In the genomic region with DNA sequence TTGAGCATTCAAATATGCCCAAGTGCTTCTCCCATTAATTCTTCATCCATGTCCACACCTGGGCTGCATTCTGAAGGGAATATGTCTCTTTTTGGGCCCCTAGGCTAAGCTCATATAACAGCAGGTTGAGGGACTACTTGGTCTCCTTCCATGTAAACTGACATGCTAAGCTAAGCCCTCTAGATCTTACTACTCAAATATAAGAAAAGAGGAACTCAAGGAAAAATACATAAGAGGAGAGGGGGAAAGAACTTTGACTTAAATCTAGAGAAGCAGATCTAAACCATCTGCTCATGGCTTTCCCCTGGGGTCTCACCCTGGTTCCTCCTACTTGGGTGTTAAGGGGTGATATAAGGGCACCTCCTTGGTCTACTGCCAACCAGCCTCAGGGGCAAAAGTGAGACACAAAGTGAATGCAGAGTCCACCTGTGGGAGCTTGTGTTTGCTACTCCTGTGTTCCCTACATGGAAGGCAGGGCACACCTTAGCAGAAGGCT, we compare ENCODE assay signal across 27 cellular contexts. TPM values are rescaled to one million over a fixed set of nuclear protein-coding genes. Genes with fewer than 3 reads are reported as not detected.
DNase-seq lines count a peak whose midpoint lies in the region; ATAC-seq and TF ChIP-seq lines count a peak whose summit lies in the region.
"Had no signal": no experiment of that assay in that cellular context is flagged by ENCODE, and none has a peak within 500 bp of the region (broad histone marks: within the 10 kb centered on the region; RNA-seq: fewer than 3 reads in every experiment).

No MANE protein-coding gene starts in this region.

- H3K4me3 Mint-ChIP-seq in CD8-positive, alpha-beta T cell = no peak overlapping the region
- no peak overlapping the region for H3K4me3 Mint-ChIP-seq in T-helper 17 cell
- H3K4me3 Mint-ChIP-seq in naive thymus-derived CD8-positive, alpha-beta T cell = no peak overlapping the region
- H3K4me3 Mint-ChIP-seq in activated T-cell treated with anti-CD3 and anti-CD28 coated beads, Interleukin-2, amount 50 U/mL, for 24 hours = no peak overlapping the region
- H3K4me3 Mint-ChIP-seq: mesothelial cell of epicardium; nephron progenitor cell; stimulated activated naive CD8-positive, alpha-beta T cell treated with anti-CD3 and anti-CD28 coated beads, Interleukin-15, amount 100 ng/mL, for 72 hours; T-helper 2 cell treated with Interferon-gamma antibody and Interleukin-4, amounts not matched to agents 5 μg/mL and 100 μg/mL, for 36 hours had no signal

- in situ Hi-C loops in KBM-7 (cut with MboI; ENCODE audit: low pct_unique_long_range_greater_than_20kb, low sequenced_read_pairs) = no loop called here

- intact Hi-C loops in CD8-positive, alpha-beta T cell (cut with DNase I, micrococcal nuclease) = no loop called here

- no peak for TF ChIP-seq CTCF in CD8-positive, alpha-beta T cell (IDR thresholded peaks at IDR 0.05)
- no peak for TF ChIP-seq CTCF in GM20000 (IDR thresholded peaks at IDR 0.05; ENCODE audit: extremely low read depth, missing control alignments)

- peaks cover 5% of the 10 kb centered on the region for H3K4me1 Mint-ChIP-seq in CD8-positive, alpha-beta T cell (ENCODE audit: low read depth)
- peaks cover 14% of the 10 kb centered on the region for H3K4me1 Mint-ChIP-seq in T-helper 17 cell
- peaks cover 18 to 22% (median 19%) of the 10 kb centered on the region in 4 donors for H3K4me1 Mint-ChIP-seq in naive thymus-derived CD8-positive, alpha-beta T cell
- peaks cover 29% of the 10 kb centered on the region for H3K4me1 Mint-ChIP-seq in activated T-cell treated with anti-CD3 and anti-CD28 coated beads, Interleukin-2, amount 50 U/mL, for 24 hours (ENCODE audit: low read depth)
- H3K4me1 Mint-ChIP-seq: nephron progenitor cell had no signal

- no peaks in the 10 kb centered on the region for H3K9me3 ChIP-seq in CD8-positive, alpha-beta T cell (ENCODE audit: low read length)
- H3K9me3 ChIP-seq in T-helper 17 cell (ENCODE audit: control insufficient read depth, low read length, poor library complexity, severe bottlenecking) = no peaks in the 10 kb centered on the region
- H3K9me3 ChIP-seq: HAP-1, SJSA1, tibial nerve had no signal

- H3K4me1 ChIP-seq in CD8-positive, alpha-beta T cell (ENCODE audit: insufficient read depth, low read length) = no peaks in the 10 kb centered on the region
- H3K4me1 ChIP-seq: SJSA1, tibial nerve had no signal

- peaks cover 23% of the 10 kb centered on the region for H3K36me3 Mint-ChIP-seq in CD8-positive, alpha-beta T cell
- H3K36me3 Mint-ChIP-seq in T-helper 17 cell (ENCODE audit: low read depth) = peaks cover 2% of the 10 kb centered on the region
- peaks cover 0 to 15% (median 9%) of the 10 kb centered on the region in 3 donors for H3K36me3 Mint-ChIP-seq in naive thymus-derived CD8-positive, alpha-beta T cell
- H3K36me3 Mint-ChIP-seq in activated T-cell treated with anti-CD3 and anti-CD28 coated beads, Interleukin-2, amount 50 U/mL, for 24 hours (ENCODE audit: low read depth) = peaks cover 14% of the 10 kb centered on the region

- H3K27me3 ChIP-seq in CD8-positive, alpha-beta T cell (ENCODE audit: insufficient read depth, low read length) = no peaks in the 10 kb centered on the region
- H3K27me3 ChIP-seq: SJSA1, tibial nerve had no signal

- no peak for DNase-seq in CD8-positive, alpha-beta T cell
- DNase-seq in KBM-7 = peak; percentile 32
- no peak for DNase-seq in T-helper 17 cell
- DNase-seq in naive thymus-derived CD8-positive, alpha-beta T cell = no peak
- no peak for DNase-seq in GM20000 (ENCODE audit: low spot score)
- DNase-seq in activated T-cell treated with anti-CD3 and anti-CD28 coated beads, Interleukin-2, amount 50 U/mL, for 24 hours = no peak
- DNase-seq: activated CD4-positive, alpha-beta T cell treated with anti-CD3 and anti-CD28 coated beads, Interleukin-2, amount 50 U/mL, for 4 hours; activated CD4-positive, CD25-positive, alpha-beta regulatory T cell; activated CD8-positive, alpha-beta memory T cell treated with anti-CD3 and anti-CD28 coated beads, Interleukin-2, amount 50 U/mL, for 4 hours; COR-L47; DMS79 treated with DMSO at 0.1 percent for 48 hours; islet precursor cell; left ventricle myocardium superior; NCI-H1417 treated with DMSO at 0.1 percent for 48 hours; NCI-H2107; nephron progenitor cell; NK-92 treated with Interleukin-12 subunit alpha and Interleukin-12 subunit beta, amount 100 ng/mL, for 24 hours; right cardiac atrium; stimulated activated CD4-positive, alpha-beta T cell treated with anti-CD3 and anti-CD28 coated beads, Interleukin-4, amount 100 ng/mL, for 4 hours; stimulated activated naive CD8-positive, alpha-beta T cell treated with anti-CD3 and anti-CD28 coated beads, Interleukin-15, amount 100 ng/mL, for 72 hours had no signal

- peak overlapping the region; percentile 75 for H3K27ac Mint-ChIP-seq in CD8-positive, alpha-beta T cell
- H3K27ac Mint-ChIP-seq in T-helper 17 cell = peak overlapping the region; percentile 43
- peak overlapping the region; percentile 28 to 92 (median 78) for H3K27ac Mint-ChIP-seq in naive thymus-derived CD8-positive, alpha-beta T cell
- H3K27ac Mint-ChIP-seq in activated T-cell treated with anti-CD3 and anti-CD28 coated beads, Interleukin-2, amount 50 U/mL, for 24 hours = no peak overlapping the region
- H3K27ac Mint-ChIP-seq: mesothelial cell of epicardium; T-helper 2 cell treated with Interferon-gamma antibody and Interleukin-4, amounts not matched to agents 5 μg/mL and 100 μg/mL, for 36 hours had no signal

- POLR2A ChIA-PET in CD8-positive, alpha-beta T cell (lab: Charles Lee) = interaction anchor here (1.3 kb wide), 1 partner anchor 20 kb away, joined by 4 read pairs; a partner anchor contains a TSS
- POLR2A ChIA-PET in naive thymus-derived CD8-positive, alpha-beta T cell (lab: Charles Lee) = no interaction called here

- no peak for ATAC-seq in CD8-positive, alpha-beta T cell
- ATAC-seq in T-helper 17 cell (no peak), HG03025 (IDR thresholded peaks at IDR 0.05; ENCODE audit: low FRiP score, unreplicated experiment) (no peak)
- peak in 1 of 2 donors; percentile 12 for ATAC-seq in naive thymus-derived CD8-positive, alpha-beta T cell
- ATAC-seq: left ventricle myocardium superior; right cardiac atrium; stimulated activated naive CD8-positive, alpha-beta T cell treated with anti-CD3 and anti-CD28 coated beads, Interleukin-15, amount 100 ng/mL, for 72 hours had no signal

- no peaks in the 10 kb centered on the region for H3K9me3 Mint-ChIP-seq in CD8-positive, alpha-beta T cell
- H3K9me3 Mint-ChIP-seq in naive thymus-derived CD8-positive, alpha-beta T cell = no peaks in the 10 kb centered on the region
- no peaks in the 10 kb centered on the region for H3K9me3 Mint-ChIP-seq in activated T-cell treated with anti-CD3 and anti-CD28 coated beads, Interleukin-2, amount 50 U/mL, for 24 hours
- H3K9me3 Mint-ChIP-seq: mesothelial cell of epicardium; nephron progenitor cell; stimulated activated naive CD8-positive, alpha-beta T cell treated with anti-CD3 and anti-CD28 coated beads, Interleukin-15, amount 100 ng/mL, for 72 hours; T-helper 2 cell treated with Interferon-gamma antibody and Interleukin-4, amounts not matched to agents 5 μg/mL and 100 μg/mL, for 36 hours had no signal

- H3K36me3 ChIP-seq in CD8-positive, alpha-beta T cell (ENCODE audit: insufficient read depth, low read length) = no peaks in the 10 kb centered on the region
- H3K36me3 ChIP-seq: HAP-1 had no signal

- no peak overlapping the region for H3K4me3 ChIP-seq in CD8-positive, alpha-beta T cell (ENCODE audit: low read depth, low read length)
- H3K4me3 ChIP-seq: HAP-1, SJSA1, tibial nerve had no signal

- H3K27me3 Mint-ChIP-seq in CD8-positive, alpha-beta T cell (ENCODE audit: low read depth) = no peaks in the 10 kb centered on the region
- H3K27me3 Mint-ChIP-seq in T-helper 17 cell = no peaks in the 10 kb centered on the region
- no peaks in the 10 kb centered on the region for H3K27me3 Mint-ChIP-seq in naive thymus-derived CD8-positive, alpha-beta T cell
- no peaks in the 10 kb centered on the region for H3K27me3 Mint-ChIP-seq in activated T-cell treated with anti-CD3 and anti-CD28 coated beads, Interleukin-2, amount 50 U/mL, for 24 hours
- H3K27me3 Mint-ChIP-seq: stimulated activated naive CD8-positive, alpha-beta T cell treated with anti-CD3 and anti-CD28 coated beads, Interleukin-15, amount 100 ng/mL, for 72 hours had no signal

- H3K27ac ChIP-seq in CD8-positive, alpha-beta T cell (ENCODE audit: low read depth, low read length) = no peak overlapping the region
- H3K27ac ChIP-seq: HL-60, SJSA1, tibial nerve had no signal

- CTCF ChIA-PET in CD8-positive, alpha-beta T cell (lab: Charles Lee) = no interaction called here

RNA-seq across cellular contexts. Expression of a gene that starts 19.8 kb away (rescaled TPM):
- total RNA-seq in CD8-positive, alpha-beta T cell = 10 to 100 TPM; 28.4 to 33.8 TPM
- 10 to 100 TPM; 17.8 to 23.2 TPM for total RNA-seq in T-helper 17 cell
- total RNA-seq in naive thymus-derived CD8-positive, alpha-beta T cell = 10 to 100 TPM; 29.6 to 32.7 TPM
- polyA plus RNA-seq in naive thymus-derived CD8-positive, alpha-beta T cell = 10 to 100 TPM; 78.6 to 96.9 (median 88.9) TPM
